Comparison of ENCODE assay signal across 39 cellular contexts in genomic region chr5:115820846-115821245, GRCh38. TPM values are rescaled to one million over a fixed set of nuclear protein-coding genes. Genes with fewer than 3 reads are reported as not detected.
"Had no signal": no experiment of that assay in that cellular context is flagged by ENCODE, and none has a peak within 500 bp of the region (broad histone marks: within the 10 kb centered on the region; RNA-seq: fewer than 3 reads in every experiment).

No MANE protein-coding gene starts in this region.

- H3K4me3 Mint-ChIP-seq: activated naive CD4-positive, alpha-beta T cell treated with anti-CD3 and anti-CD28 coated beads for 36 hours; activated naive CD4-positive, alpha-beta T cell treated with anti-CD3 and anti-CD28 coated beads, Interleukin-2, amount 10 ng/mL, durations not matched to agents 7 days and 5 days; activated naive CD4-positive, alpha-beta T cell treated with anti-CD3 and anti-CD28 coated beads, Interleukin-2, amount 50 U/mL, for 24 hours; activated naive CD8-positive, alpha-beta T cell; activated naive CD8-positive, alpha-beta T cell treated with anti-CD3 and anti-CD28 coated beads for 36 hours; activated naive CD8-positive, alpha-beta T cell treated with anti-CD3 and anti-CD28 coated beads, Interleukin-2, amount 10 ng/mL, durations not matched to agents 7 days and 5 days; activated naive CD8-positive, alpha-beta T cell treated with anti-CD3 and anti-CD28 coated beads, Interleukin-2, amount 50 U/mL, for 24 hours; activated T-cell treated with anti-CD3 and anti-CD28 coated beads, Interleukin-2, amount 50 U/mL, for 24 hours; activated T-cell treated with anti-CD3 and anti-CD28 coated beads, Interleukin-2, amount 50 U/mL, for 4 hours; activated T-cell treated with anti-CD3 and anti-CD28 coated beads, Interleukin-2, amount 50 U/mL, for 72 hours; activated T-helper 1 cell treated with anti-CD3 and anti-CD28 coated beads, Interleukin-12 subunit alpha, Interleukin-12 subunit beta, Interleukin-2, Interleukin-4 antibody, amounts not matched to agents 30 ng/mL and 10 ng/mL and 1 ng/mL, durations not matched to agents 14 hours and 24 hours and 36 hours; activated T-helper 17 cell treated with anti-CD3 and anti-CD28 coated beads, Interleukin-2, amount 50 U/mL, for 72 hours; central memory CD8-positive, alpha-beta T cell had no signal

- H3K27me3 ChIP-seq: ascending aorta, brain microvascular endothelial cell had no signal

- H3K27ac Mint-ChIP-seq: activated naive CD4-positive, alpha-beta T cell treated with anti-CD3 and anti-CD28 coated beads for 36 hours; activated naive CD4-positive, alpha-beta T cell treated with anti-CD3 and anti-CD28 coated beads, Interleukin-2, amount 10 ng/mL, durations not matched to agents 7 days and 5 days; activated naive CD4-positive, alpha-beta T cell treated with anti-CD3 and anti-CD28 coated beads, Interleukin-2, amount 50 U/mL, for 24 hours; activated naive CD4-positive, alpha-beta T cell treated with anti-CD3 and anti-CD28 coated beads, Interleukin-2, amount 50 U/mL, for 72 hours; activated naive CD8-positive, alpha-beta T cell; activated naive CD8-positive, alpha-beta T cell treated with anti-CD3 and anti-CD28 coated beads for 36 hours; activated naive CD8-positive, alpha-beta T cell treated with anti-CD3 and anti-CD28 coated beads, Interleukin-2, amount 10 ng/mL, durations not matched to agents 7 days and 5 days; activated naive CD8-positive, alpha-beta T cell treated with anti-CD3 and anti-CD28 coated beads, Interleukin-2, amount 50 U/mL, for 24 hours; activated T-cell treated with anti-CD3 and anti-CD28 coated beads, Interleukin-2, amount 50 U/mL, for 24 hours; activated T-cell treated with anti-CD3 and anti-CD28 coated beads, Interleukin-2, amount 50 U/mL, for 72 hours; activated T-helper 1 cell treated with anti-CD3 and anti-CD28 coated beads, Interleukin-12 subunit alpha, Interleukin-12 subunit beta, Interleukin-2, Interleukin-4 antibody, amounts not matched to agents 30 ng/mL and 10 ng/mL and 1 ng/mL, durations not matched to agents 14 hours and 24 hours and 36 hours; activated T-helper 17 cell treated with anti-CD3 and anti-CD28 coated beads, Interleukin-2, amount 50 U/mL, for 72 hours; activated T-helper 2 cell treated with anti-CD3 and anti-CD28 coated beads, Interferon-gamma antibody, Interleukin-2, Interleukin-4, amounts not matched to agents 10 μg/mL and 5 μg/mL and 100 μg/mL, durations not matched to agents 14 hours and 24 hours and 36 hours; brain had no signal

- ATAC-seq: activated naive CD4-positive, alpha-beta T cell treated with anti-CD3 and anti-CD28 coated beads, Interleukin-2, amount 50 U/mL, for 72 hours; activated naive CD8-positive, alpha-beta T cell treated with anti-CD3 and anti-CD28 coated beads, Interleukin-2, amount 50 U/mL, for 24 hours; activated T-cell treated with anti-CD3 and anti-CD28 coated beads, Interleukin-2, amount 50 U/mL, for 4 hours; activated T-cell treated with anti-CD3 and anti-CD28 coated beads, Interleukin-2, amount 50 U/mL, for 72 hours; activated T-helper 17 cell treated with anti-CD3 and anti-CD28 coated beads, Interleukin-2, amount 50 U/mL, for 72 hours; body of pancreas had no signal

- H3K36me3 Mint-ChIP-seq: activated naive CD4-positive, alpha-beta T cell treated with anti-CD3 and anti-CD28 coated beads, Interleukin-2, amount 10 ng/mL, durations not matched to agents 7 days and 5 days; activated naive CD8-positive, alpha-beta T cell; activated naive CD8-positive, alpha-beta T cell treated with anti-CD3 and anti-CD28 coated beads for 36 hours; activated naive CD8-positive, alpha-beta T cell treated with anti-CD3 and anti-CD28 coated beads, Interleukin-2, amount 10 ng/mL, durations not matched to agents 7 days and 5 days had no signal

- DNase-seq: activated effector memory CD4-positive, alpha-beta T cell treated with anti-CD3 and anti-CD28 coated beads, Interleukin-2, amount 50 U/mL, for 16 hours; activated effector memory CD4-positive, alpha-beta T cell treated with Interleukin-2 at 50 U/mL for 16 hours; activated gamma-delta T cell; activated gamma-delta T cell treated with Interleukin-2 at 50 U/mL for 16 hours; activated naive CD4-positive, alpha-beta T cell; activated naive CD4-positive, alpha-beta T cell treated with anti-CD3 and anti-CD28 coated beads for 36 hours; activated naive CD4-positive, alpha-beta T cell treated with anti-CD3 and anti-CD28 coated beads, Interleukin-2, amount 10 ng/mL, durations not matched to agents 7 days and 5 days; activated naive CD4-positive, alpha-beta T cell treated with anti-CD3 and anti-CD28 coated beads, Interleukin-2, amount 50 U/mL, for 16 hours; activated naive CD4-positive, alpha-beta T cell treated with Interleukin-2 at 50 U/mL for 16 hours; activated naive CD8-positive, alpha-beta T cell treated with anti-CD3 and anti-CD28 coated beads for 36 hours; activated naive CD8-positive, alpha-beta T cell treated with anti-CD3 and anti-CD28 coated beads, Interleukin-2, amount 10 ng/mL, durations not matched to agents 7 days and 5 days; activated naive CD8-positive, alpha-beta T cell treated with anti-CD3 and anti-CD28 coated beads, Interleukin-2, amount 50 U/mL, for 24 hours; activated T-cell treated with anti-CD3 and anti-CD28 coated beads, Interleukin-2, amount 50 U/mL, for 1 hour; activated T-cell treated with anti-CD3 and anti-CD28 coated beads, Interleukin-2, amount 50 U/mL, for 24 hours; activated T-cell treated with anti-CD3 and anti-CD28 coated beads, Interleukin-2, amount 50 U/mL, for 4 hours; activated T-cell treated with anti-CD3 and anti-CD28 coated beads, Interleukin-2, amount 50 U/mL, for 48 hours; activated T-cell treated with anti-CD3 and anti-CD28 coated beads, Interleukin-2, amount 50 U/mL, for 72 hours; adrenal gland; amniotic stem cell; amygdala; anterior cingulate cortex; aorta; body of pancreas; brain microvascular endothelial cell; caudate nucleus; central memory CD4-positive, alpha-beta T cell; cerebellar nuclear complex had no signal

- H3K4me1 Mint-ChIP-seq: activated T-helper 17 cell treated with anti-CD3 and anti-CD28 coated beads, Interleukin-2, amount 50 U/mL, for 72 hours had no signal

- H3K4me3 ChIP-seq: adrenal gland, ascending aorta, body of pancreas, breast epithelium, cardiac muscle cell had no signal

- H3K9me3 ChIP-seq: adrenal gland, ascending aorta, body of pancreas, breast epithelium had no signal

- H3K36me3 ChIP-seq: adrenal gland, ascending aorta, brain microvascular endothelial cell, breast epithelium, cardiac muscle cell had no signal

- H3K9me3 Mint-ChIP-seq: activated naive CD8-positive, alpha-beta T cell treated with anti-CD3 and anti-CD28 coated beads, Interleukin-2, amount 50 U/mL, for 24 hours; activated T-helper 2 cell treated with anti-CD3 and anti-CD28 coated beads, Interferon-gamma antibody, Interleukin-2, Interleukin-4, amounts not matched to agents 10 μg/mL and 5 μg/mL and 100 μg/mL, durations not matched to agents 14 hours and 24 hours and 36 hours had no signal

- H3K27ac ChIP-seq: adrenal gland, ascending aorta, body of pancreas, brain microvascular endothelial cell, breast epithelium, cardiac muscle cell had no signal

RNA-seq across cellular contexts. Expression of gene CDO1, which starts 4.4 kb away (rescaled TPM):
- total RNA-seq: activated T-helper 17 cell treated with anti-CD3 and anti-CD28 coated beads, Interleukin-2, amount 50 U/mL, for 72 hours; bronchial epithelial cell had no signal
